In the genomic region with DNA sequence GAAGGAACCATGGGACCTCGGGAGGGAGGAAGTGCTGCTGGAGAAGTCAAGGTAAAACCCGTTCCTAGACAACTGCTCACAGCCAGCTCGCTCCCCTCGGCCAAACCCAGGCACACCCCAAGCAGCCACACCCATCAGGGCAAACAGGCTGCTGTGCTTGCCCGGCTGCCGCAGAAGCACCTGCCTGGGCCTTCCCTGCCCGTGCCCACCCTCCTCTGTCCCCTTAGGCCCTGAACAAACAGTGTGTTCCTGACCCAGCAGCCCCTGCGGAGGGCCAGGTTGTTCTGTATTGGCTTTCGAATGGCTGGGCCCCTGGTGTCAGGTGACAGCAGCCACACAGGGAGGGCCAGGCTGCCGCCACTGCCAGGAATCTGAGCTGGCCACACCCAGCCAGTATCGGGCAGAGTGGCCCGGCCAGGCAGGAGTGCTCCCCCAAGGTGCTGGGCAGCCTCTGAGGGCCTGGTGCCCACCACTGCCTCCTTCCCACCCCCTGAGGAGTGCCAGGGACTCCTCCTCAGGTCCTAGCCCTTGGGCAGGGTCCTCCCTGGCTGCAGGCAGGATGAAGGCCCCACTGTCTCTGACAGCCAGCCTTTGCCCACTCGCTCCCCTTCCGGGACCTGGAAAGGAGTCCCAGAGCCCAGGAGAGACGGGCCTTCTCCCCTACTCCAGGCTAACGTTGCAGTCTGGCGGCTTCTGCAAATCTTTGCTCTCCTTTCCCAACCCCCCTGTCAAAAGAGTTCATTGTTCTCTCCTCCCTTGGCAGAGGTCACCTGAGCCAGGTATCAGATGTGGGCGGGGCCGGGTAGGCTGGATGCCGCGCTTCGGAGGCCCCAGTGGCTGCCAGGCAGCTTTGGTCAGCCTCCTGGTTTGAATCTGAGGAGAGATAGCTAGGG, we compare ENCODE assay signal across 1 cellular context.
TF ChIP-seq lines count a peak whose summit lies in the region.

No MANE protein-coding gene starts in this region.

TF ChIP-seq in HepG2, 621 proteins besides CTCF, POLR2A, EP300 and RAD21 (continued from another document and continues in another):
- TF ChIP-seq, protein P1, sequence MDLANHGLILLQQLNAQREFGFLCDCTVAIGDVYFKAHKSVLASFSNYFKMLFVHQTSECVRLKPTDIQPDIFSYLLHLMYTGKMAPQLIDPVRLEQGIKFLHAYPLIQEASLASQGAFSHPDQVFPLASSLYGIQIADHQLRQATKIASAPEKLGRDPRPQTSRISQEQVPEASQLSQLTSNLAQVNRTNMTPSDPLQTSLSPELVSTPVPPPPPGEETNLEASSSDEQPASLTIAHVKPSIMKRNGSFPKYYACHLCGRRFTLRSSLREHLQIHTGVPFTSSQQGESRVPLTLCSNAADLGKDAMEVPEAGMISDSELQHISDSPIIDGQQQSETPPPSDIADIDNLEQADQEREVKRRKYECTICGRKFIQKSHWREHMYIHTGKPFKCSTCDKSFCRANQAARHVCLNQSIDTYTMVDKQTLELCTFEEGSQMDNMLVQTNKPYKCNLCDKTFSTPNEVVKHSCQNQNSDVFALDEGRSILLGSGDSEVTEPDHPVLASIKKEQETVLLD (CRISPR knock-in tag; IDR thresholded peaks at IDR 0.05; ENCODE audit: low read depth): no peak
- TF ChIP-seq ZFP82 (CRISPR knock-in tag; IDR thresholded peaks at IDR 0.05; ENCODE audit: borderline replicate concordance): no peak
- TF ChIP-seq ZNF501 (CRISPR knock-in tag; IDR thresholded peaks at IDR 0.05): peak; percentile 94
- peak; percentile 48; the same call in 1 of the 2 replicates for TF ChIP-seq ZBTB7A (CRISPR knock-in tag; IDR thresholded peaks at IDR 0.05)
- TF ChIP-seq, protein P2, sequence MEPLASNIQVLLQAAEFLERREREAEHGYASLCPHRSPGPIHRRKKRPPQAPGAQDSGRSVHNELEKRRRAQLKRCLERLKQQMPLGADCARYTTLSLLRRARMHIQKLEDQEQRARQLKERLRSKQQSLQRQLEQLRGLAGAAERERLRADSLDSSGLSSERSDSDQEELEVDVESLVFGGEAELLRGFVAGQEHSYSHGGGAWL (CRISPR knock-in tag; IDR thresholded peaks at IDR 0.05): peak; percentile 26; the same call in 1 of the 2 replicates
- TF ChIP-seq EEA1 (CRISPR knock-in tag; IDR thresholded peaks at IDR 0.05; ENCODE audit: borderline replicate concordance): no peak; the same call in 1 of the 2 replicates
- no peak for TF ChIP-seq ZNF367 (CRISPR knock-in tag; IDR thresholded peaks at IDR 0.05; ENCODE audit: borderline replicate concordance)
- 0 out of 2 replicates have a peak, but pooled peaks have one; percentile 24 for TF ChIP-seq RNF2 (conservative IDR thresholded peaks at IDR 0.05; ENCODE audit: low read depth)
- no peak for TF ChIP-seq ZNF652 (CRISPR knock-in tag; IDR thresholded peaks at IDR 0.05; ENCODE audit: borderline replicate concordance, low read depth)
- TF ChIP-seq KLF16 (CRISPR knock-in tag; IDR thresholded peaks at IDR 0.05): peak in 1 of 2 experiments; percentile 68; a peak in 1 of 4 replicates
- 0 out of 2 replicates have a peak, but pooled peaks have one; percentile 51 for TF ChIP-seq ZSCAN30 (CRISPR knock-in tag; IDR thresholded peaks at IDR 0.05)
- no peak for TF ChIP-seq CREB1 (IDR thresholded peaks at IDR 0.05)
- TF ChIP-seq CREB1 (CRISPR knock-in tag; IDR thresholded peaks at IDR 0.05): 0 out of 2 replicates have a peak, but pooled peaks have one; percentile 26
- TF ChIP-seq ZNF34 (CRISPR knock-in tag; IDR thresholded peaks at IDR 0.05; ENCODE audit: borderline replicate concordance): no peak; the same call in 1 of the 2 replicates
- no peak for TF ChIP-seq AHR (CRISPR knock-in tag; IDR thresholded peaks at IDR 0.05)
- TF ChIP-seq ZNF713 (CRISPR knock-in tag; IDR thresholded peaks at IDR 0.05): no peak
- TF ChIP-seq, protein P3, sequence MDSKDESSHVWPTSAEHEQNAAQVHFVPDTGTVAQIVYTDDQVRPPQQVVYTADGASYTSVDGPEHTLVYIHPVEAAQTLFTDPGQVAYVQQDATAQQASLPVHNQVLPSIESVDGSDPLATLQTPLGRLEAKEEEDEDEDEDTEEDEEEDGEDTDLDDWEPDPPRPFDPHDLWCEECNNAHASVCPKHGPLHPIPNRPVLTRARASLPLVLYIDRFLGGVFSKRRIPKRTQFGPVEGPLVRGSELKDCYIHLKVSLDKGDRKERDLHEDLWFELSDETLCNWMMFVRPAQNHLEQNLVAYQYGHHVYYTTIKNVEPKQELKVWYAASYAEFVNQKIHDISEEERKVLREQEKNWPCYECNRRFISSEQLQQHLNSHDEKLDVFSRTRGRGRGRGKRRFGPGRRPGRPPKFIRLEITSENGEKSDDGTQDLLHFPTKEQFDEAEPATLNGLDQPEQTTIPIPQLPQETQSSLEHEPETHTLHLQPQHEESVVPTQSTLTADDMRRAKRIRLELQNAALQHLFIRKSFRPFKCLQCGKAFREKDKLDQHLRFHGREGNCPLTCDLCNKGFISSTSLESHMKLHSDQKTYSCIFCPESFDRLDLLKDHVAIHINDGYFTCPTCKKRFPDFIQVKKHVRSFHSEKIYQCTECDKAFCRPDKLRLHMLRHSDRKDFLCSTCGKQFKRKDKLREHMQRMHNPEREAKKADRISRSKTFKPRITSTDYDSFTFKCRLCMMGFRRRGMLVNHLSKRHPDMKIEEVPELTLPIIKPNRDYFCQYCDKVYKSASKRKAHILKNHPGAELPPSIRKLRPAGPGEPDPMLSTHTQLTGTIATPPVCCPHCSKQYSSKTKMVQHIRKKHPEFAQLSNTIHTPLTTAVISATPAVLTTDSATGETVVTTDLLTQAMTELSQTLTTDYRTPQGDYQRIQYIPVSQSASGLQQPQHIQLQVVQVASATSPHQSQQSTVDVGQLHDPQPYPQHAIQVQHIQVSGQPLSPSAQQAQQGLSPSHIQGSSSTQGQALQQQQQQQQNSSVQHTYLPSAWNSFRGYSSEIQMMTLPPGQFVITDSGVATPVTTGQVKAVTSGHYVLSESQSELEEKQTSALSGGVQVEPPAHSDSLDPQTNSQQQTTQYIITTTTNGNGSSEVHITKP (CRISPR knock-in tag; IDR thresholded peaks at IDR 0.05; ENCODE audit: low read depth): 0 out of 2 replicates have a peak, but pooled peaks have one; percentile 82
- TF ChIP-seq, protein P4, sequence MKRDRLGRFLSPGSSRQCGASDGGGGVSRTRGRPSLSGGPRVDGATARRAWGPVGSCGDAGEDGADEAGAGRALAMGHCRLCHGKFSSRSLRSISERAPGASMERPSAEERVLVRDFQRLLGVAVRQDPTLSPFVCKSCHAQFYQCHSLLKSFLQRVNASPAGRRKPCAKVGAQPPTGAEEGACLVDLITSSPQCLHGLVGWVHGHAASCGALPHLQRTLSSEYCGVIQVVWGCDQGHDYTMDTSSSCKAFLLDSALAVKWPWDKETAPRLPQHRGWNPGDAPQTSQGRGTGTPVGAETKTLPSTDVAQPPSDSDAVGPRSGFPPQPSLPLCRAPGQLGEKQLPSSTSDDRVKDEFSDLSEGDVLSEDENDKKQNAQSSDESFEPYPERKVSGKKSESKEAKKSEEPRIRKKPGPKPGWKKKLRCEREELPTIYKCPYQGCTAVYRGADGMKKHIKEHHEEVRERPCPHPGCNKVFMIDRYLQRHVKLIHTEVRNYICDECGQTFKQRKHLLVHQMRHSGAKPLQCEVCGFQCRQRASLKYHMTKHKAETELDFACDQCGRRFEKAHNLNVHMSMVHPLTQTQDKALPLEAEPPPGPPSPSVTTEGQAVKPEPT (CRISPR knock-in tag; IDR thresholded peaks at IDR 0.05; ENCODE audit: low read depth): no peak
- no peak for TF ChIP-seq U2AF2 (IDR thresholded peaks at IDR 0.05; ENCODE audit: low read depth, low read length)
- TF ChIP-seq, protein P5, sequence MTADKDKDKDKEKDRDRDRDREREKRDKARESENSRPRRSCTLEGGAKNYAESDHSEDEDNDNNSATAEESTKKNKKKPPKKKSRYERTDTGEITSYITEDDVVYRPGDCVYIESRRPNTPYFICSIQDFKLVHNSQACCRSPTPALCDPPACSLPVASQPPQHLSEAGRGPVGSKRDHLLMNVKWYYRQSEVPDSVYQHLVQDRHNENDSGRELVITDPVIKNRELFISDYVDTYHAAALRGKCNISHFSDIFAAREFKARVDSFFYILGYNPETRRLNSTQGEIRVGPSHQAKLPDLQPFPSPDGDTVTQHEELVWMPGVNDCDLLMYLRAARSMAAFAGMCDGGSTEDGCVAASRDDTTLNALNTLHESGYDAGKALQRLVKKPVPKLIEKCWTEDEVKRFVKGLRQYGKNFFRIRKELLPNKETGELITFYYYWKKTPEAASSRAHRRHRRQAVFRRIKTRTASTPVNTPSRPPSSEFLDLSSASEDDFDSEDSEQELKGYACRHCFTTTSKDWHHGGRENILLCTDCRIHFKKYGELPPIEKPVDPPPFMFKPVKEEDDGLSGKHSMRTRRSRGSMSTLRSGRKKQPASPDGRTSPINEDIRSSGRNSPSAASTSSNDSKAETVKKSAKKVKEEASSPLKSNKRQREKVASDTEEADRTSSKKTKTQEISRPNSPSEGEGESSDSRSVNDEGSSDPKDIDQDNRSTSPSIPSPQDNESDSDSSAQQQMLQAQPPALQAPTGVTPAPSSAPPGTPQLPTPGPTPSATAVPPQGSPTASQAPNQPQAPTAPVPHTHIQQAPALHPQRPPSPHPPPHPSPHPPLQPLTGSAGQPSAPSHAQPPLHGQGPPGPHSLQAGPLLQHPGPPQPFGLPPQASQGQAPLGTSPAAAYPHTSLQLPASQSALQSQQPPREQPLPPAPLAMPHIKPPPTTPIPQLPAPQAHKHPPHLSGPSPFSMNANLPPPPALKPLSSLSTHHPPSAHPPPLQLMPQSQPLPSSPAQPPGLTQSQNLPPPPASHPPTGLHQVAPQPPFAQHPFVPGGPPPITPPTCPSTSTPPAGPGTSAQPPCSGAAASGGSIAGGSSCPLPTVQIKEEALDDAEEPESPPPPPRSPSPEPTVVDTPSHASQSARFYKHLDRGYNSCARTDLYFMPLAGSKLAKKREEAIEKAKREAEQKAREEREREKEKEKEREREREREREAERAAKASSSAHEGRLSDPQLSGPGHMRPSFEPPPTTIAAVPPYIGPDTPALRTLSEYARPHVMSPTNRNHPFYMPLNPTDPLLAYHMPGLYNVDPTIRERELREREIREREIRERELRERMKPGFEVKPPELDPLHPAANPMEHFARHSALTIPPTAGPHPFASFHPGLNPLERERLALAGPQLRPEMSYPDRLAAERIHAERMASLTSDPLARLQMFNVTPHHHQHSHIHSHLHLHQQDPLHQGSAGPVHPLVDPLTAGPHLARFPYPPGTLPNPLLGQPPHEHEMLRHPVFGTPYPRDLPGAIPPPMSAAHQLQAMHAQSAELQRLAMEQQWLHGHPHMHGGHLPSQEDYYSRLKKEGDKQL (CRISPR knock-in tag; IDR thresholded peaks at IDR 0.05; ENCODE audit: low read depth): no peak
- no peak for TF ChIP-seq ZNF792 (CRISPR knock-in tag; IDR thresholded peaks at IDR 0.05)
- no peak; the same call in 1 of the 2 replicates for TF ChIP-seq SMAD1 (CRISPR knock-in tag; IDR thresholded peaks at IDR 0.05; ENCODE audit: borderline replicate concordance, low read depth)
- 0 out of 2 replicates have a peak, but pooled peaks have one; percentile 81 for TF ChIP-seq ZNF44 (CRISPR knock-in tag; IDR thresholded peaks at IDR 0.05)
- TF ChIP-seq, protein P6, sequence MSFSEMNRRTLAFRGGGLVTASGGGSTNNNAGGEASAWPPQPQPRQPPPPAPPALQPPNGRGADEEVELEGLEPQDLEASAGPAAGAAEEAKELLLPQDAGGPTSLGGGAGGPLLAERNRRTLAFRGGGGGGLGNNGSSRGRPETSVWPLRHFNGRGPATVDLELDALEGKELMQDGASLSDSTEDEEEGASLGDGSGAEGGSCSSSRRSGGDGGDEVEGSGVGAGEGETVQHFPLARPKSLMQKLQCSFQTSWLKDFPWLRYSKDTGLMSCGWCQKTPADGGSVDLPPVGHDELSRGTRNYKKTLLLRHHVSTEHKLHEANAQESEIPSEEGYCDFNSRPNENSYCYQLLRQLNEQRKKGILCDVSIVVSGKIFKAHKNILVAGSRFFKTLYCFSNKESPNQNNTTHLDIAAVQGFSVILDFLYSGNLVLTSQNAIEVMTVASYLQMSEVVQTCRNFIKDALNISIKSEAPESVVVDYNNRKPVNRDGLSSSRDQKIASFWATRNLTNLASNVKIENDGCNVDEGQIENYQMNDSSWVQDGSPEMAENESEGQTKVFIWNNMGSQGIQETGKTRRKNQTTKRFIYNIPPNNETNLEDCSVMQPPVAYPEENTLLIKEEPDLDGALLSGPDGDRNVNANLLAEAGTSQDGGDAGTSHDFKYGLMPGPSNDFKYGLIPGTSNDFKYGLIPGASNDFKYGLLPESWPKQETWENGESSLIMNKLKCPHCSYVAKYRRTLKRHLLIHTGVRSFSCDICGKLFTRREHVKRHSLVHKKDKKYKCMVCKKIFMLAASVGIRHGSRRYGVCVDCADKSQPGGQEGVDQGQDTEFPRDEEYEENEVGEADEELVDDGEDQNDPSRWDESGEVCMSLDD (CRISPR knock-in tag; IDR thresholded peaks at IDR 0.05; ENCODE audit: borderline replicate concordance): no peak
- TF ChIP-seq, protein P7, sequence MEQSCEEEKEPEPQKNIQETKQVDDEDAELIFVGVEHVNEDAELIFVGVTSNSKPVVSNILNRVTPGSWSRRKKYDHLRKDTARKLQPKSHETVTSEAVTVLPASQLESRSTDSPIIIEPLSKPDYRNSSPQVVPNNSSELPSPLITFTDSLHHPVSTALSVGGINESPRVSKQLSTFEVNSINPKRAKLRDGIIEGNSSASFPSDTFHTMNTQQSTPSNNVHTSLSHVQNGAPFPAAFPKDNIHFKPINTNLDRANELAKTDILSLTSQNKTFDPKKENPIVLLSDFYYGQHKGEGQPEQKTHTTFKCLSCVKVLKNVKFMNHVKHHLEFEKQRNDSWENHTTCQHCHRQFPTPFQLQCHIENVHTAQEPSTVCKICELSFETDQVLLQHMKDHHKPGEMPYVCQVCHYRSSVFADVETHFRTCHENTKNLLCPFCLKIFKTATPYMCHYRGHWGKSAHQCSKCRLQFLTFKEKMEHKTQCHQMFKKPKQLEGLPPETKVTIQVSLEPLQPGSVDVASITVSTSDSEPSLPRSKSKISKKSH (CRISPR knock-in tag; IDR thresholded peaks at IDR 0.05; ENCODE audit: borderline replicate concordance): peak; percentile 85; the same call in 1 of the 2 replicates
- TF ChIP-seq ZNF354B (CRISPR knock-in tag; IDR thresholded peaks at IDR 0.05): peak; percentile 55; the same call in 1 of the 2 replicates
- TF ChIP-seq, protein P8, sequence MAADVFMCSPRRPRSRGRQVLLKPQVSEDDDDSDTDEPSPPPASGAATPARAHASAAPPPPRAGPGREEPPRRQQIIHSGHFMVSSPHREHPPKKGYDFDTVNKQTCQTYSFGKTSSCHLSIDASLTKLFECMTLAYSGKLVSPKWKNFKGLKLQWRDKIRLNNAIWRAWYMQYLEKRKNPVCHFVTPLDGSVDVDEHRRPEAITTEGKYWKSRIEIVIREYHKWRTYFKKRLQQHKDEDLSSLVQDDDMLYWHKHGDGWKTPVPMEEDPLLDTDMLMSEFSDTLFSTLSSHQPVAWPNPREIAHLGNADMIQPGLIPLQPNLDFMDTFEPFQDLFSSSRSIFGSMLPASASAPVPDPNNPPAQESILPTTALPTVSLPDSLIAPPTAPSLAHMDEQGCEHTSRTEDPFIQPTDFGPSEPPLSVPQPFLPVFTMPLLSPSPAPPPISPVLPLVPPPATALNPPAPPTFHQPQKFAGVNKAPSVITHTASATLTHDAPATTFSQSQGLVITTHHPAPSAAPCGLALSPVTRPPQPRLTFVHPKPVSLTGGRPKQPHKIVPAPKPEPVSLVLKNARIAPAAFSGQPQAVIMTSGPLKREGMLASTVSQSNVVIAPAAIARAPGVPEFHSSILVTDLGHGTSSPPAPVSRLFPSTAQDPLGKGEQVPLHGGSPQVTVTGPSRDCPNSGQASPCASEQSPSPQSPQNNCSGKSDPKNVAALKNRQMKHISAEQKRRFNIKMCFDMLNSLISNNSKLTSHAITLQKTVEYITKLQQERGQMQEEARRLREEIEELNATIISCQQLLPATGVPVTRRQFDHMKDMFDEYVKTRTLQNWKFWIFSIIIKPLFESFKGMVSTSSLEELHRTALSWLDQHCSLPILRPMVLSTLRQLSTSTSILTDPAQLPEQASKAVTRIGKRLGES (CRISPR knock-in tag; IDR thresholded peaks at IDR 0.05; ENCODE audit: borderline replicate concordance): no peak
- TF ChIP-seq ZMYM3 (CRISPR knock-in tag; IDR thresholded peaks at IDR 0.05): peak; percentile 19; the same call in 1 of the 2 replicates
